21 cellular contexts compared by ENCODE assay signal in genomic region chr7:154259396-154259795, GRCh38.
A peak's percentile ranks its signal among the peaks of the same experiment; 100 is the strongest.
DNase-seq lines count a peak whose midpoint lies in the region; ATAC-seq and TF ChIP-seq lines count a peak whose summit lies in the region.
"Had no signal": no experiment of that assay in that cellular context is flagged by ENCODE, and none has a peak within 500 bp of the region (broad histone marks: within the 10 kb centered on the region; RNA-seq: fewer than 3 reads in every experiment).

No MANE protein-coding gene starts in this region.

- H3K27me3 Mint-ChIP-seq in endodermal cell (ENCODE audit: insufficient read depth), result no peaks in the 10 kb centered on the region
- H3K27me3 Mint-ChIP-seq in activated T-helper 1 cell treated with anti-CD3 and anti-CD28 coated beads, Interleukin-12 subunit alpha, Interleukin-12 subunit beta, Interleukin-2, Interleukin-4 antibody, amounts not matched to agents 30 ng/mL and 10 ng/mL and 1 ng/mL, durations not matched to agents 14 hours and 24 hours and 36 hours (ENCODE audit: insufficient read depth), result no peaks in the 10 kb centered on the region
- H3K27me3 Mint-ChIP-seq: CD4-positive, alpha-beta memory T cell had no signal

- H4K8ac ChIP-seq in mesendoderm (ENCODE audit: low read depth, low read length), result no peak overlapping the region

- H3K36me3 ChIP-seq in H7 (replicated peaks; ENCODE audit: control insufficient read depth, insufficient read depth, low read length) (no peaks in the 10 kb centered on the region), endodermal cell (ENCODE audit: control insufficient read depth, insufficient read depth, low read length) (no peaks in the 10 kb centered on the region), mesendoderm (ENCODE audit: control insufficient read depth, insufficient read depth, low read length) (no peaks in the 10 kb centered on the region)
- H3K36me3 ChIP-seq: BE2C; BLaER1 treated with 17β-estradiol and CSF1 and Interleukin-3, amounts not matched to agents 10 nM and 100 nM; HAP-1 had no signal

- H4K5ac ChIP-seq in mesendoderm (ENCODE audit: low read length), result no peak overlapping the region

- H3K9ac ChIP-seq in endodermal cell (ENCODE audit: extremely low read depth, low read length, poor library complexity, severe bottlenecking) (no peak overlapping the region), mesendoderm (ENCODE audit: low read length) (no peak overlapping the region)
- H3K9ac ChIP-seq: BLaER1 treated with 17β-estradiol and CSF1 and Interleukin-3, amounts not matched to agents 10 nM and 100 nM had no signal

- peaks cover 5% of the 10 kb centered on the region for H3K9me3 Mint-ChIP-seq in endodermal cell
- peaks cover 3% of the 10 kb centered on the region for H3K9me3 Mint-ChIP-seq in activated T-helper 1 cell treated with anti-CD3 and anti-CD28 coated beads, Interleukin-12 subunit alpha, Interleukin-12 subunit beta, Interleukin-2, Interleukin-4 antibody, amounts not matched to agents 30 ng/mL and 10 ng/mL and 1 ng/mL, durations not matched to agents 14 hours and 24 hours and 36 hours

- no peak overlapping the region for H2BK120ac ChIP-seq in mesendoderm (ENCODE audit: low read depth, low read length)

- no peak overlapping the region for H3K56ac ChIP-seq in mesendoderm (ENCODE audit: low read length)

- H3K4me1 Mint-ChIP-seq in endodermal cell, result peaks cover 15% of the 10 kb centered on the region
- no peaks in the 10 kb centered on the region for H3K4me1 Mint-ChIP-seq in activated T-helper 1 cell treated with anti-CD3 and anti-CD28 coated beads, Interleukin-12 subunit alpha, Interleukin-12 subunit beta, Interleukin-2, Interleukin-4 antibody, amounts not matched to agents 30 ng/mL and 10 ng/mL and 1 ng/mL, durations not matched to agents 14 hours and 24 hours and 36 hours (ENCODE audit: low read depth)
- H3K4me1 Mint-ChIP-seq: CD14-positive monocyte; CD4-positive, alpha-beta memory T cell had no signal

- no peaks in the 10 kb centered on the region for H3K36me3 Mint-ChIP-seq in endodermal cell (ENCODE audit: low read depth)
- no peaks in the 10 kb centered on the region for H3K36me3 Mint-ChIP-seq in activated T-helper 1 cell treated with anti-CD3 and anti-CD28 coated beads, Interleukin-12 subunit alpha, Interleukin-12 subunit beta, Interleukin-2, Interleukin-4 antibody, amounts not matched to agents 30 ng/mL and 10 ng/mL and 1 ng/mL, durations not matched to agents 14 hours and 24 hours and 36 hours (ENCODE audit: low read depth)
- H3K36me3 Mint-ChIP-seq: CD14-positive monocyte; CD4-positive, alpha-beta memory T cell had no signal

- H3K4me1 ChIP-seq in endodermal cell (ENCODE audit: control insufficient read depth, insufficient read depth, low read length), result no peaks in the 10 kb centered on the region
- H3K4me1 ChIP-seq in mesendoderm (ENCODE audit: control insufficient read depth, low read depth, low read length), result no peaks in the 10 kb centered on the region
- H3K4me1 ChIP-seq: A549; BLaER1 treated with 17β-estradiol and CSF1 and Interleukin-3, amounts not matched to agents 10 nM and 100 nM; HAP-1 had no signal

- H3K4me3 Mint-ChIP-seq in endodermal cell, result no peak overlapping the region
- H3K4me3 Mint-ChIP-seq in activated T-helper 1 cell treated with anti-CD3 and anti-CD28 coated beads, Interleukin-12 subunit alpha, Interleukin-12 subunit beta, Interleukin-2, Interleukin-4 antibody, amounts not matched to agents 30 ng/mL and 10 ng/mL and 1 ng/mL, durations not matched to agents 14 hours and 24 hours and 36 hours, result no peak overlapping the region
- H3K4me3 Mint-ChIP-seq: CD14-positive monocyte; CD4-positive, alpha-beta memory T cell; HFFc6 had no signal

- no peak overlapping the region for H3K4me2 ChIP-seq in mesendoderm (ENCODE audit: low read length)
- H3K4me2 ChIP-seq: A549; BLaER1 treated with 17β-estradiol and CSF1 and Interleukin-3, amounts not matched to agents 10 nM and 100 nM had no signal

- ATAC-seq in GM19351 (IDR thresholded peaks at IDR 0.05; ENCODE audit: unreplicated experiment), result no peak
- ATAC-seq: A549 had no signal

- H3K27ac ChIP-seq in endodermal cell (ENCODE audit: low read depth, low read length) (no peak overlapping the region), mesendoderm (ENCODE audit: low read depth, low read length) (no peak overlapping the region)
- H3K27ac ChIP-seq: A549; BLaER1 treated with 17β-estradiol and CSF1 and Interleukin-3, amounts not matched to agents 10 nM and 100 nM had no signal

- H2BK5ac ChIP-seq in mesendoderm (ENCODE audit: low read length), result no peak overlapping the region

- H3K4me3 ChIP-seq in H7 (ENCODE audit: insufficient read depth, low read depth, low read length) (no peak overlapping the region), endodermal cell (ENCODE audit: low read length) (no peak overlapping the region), mesendoderm (ENCODE audit: low read length) (no peak overlapping the region)
- H3K4me3 ChIP-seq: A549; BLaER1 treated with 17β-estradiol and CSF1 and Interleukin-3, amounts not matched to agents 10 nM and 100 nM; HAP-1 had no signal

- H3K23ac ChIP-seq in mesendoderm (ENCODE audit: low read length), result no peak overlapping the region

- DNase-seq in ELF-1 (ENCODE audit: low read depth, low spot score) (peak; percentile 27), H7 (peak; percentile 22), endodermal cell (peak; percentile 58), mesendoderm (peak; percentile 50), CD1c-positive myeloid dendritic cell (ENCODE audit: extremely low spot score) (no peak)
- no peak for DNase-seq in activated T-helper 1 cell treated with anti-CD3 and anti-CD28 coated beads, Interleukin-12 subunit alpha, Interleukin-12 subunit beta, Interleukin-2, Interleukin-4 antibody, amounts not matched to agents 30 ng/mL and 10 ng/mL and 1 ng/mL, durations not matched to agents 14 hours and 24 hours and 36 hours (ENCODE audit: low spot score)
- DNase-seq: 8988T; ACHN; AML-193; BE2C; CD4-positive, alpha-beta memory T cell; COR-L47; DMS79; EL; GF-D8; HFFc6 had no signal

- H3K4ac ChIP-seq in mesendoderm (ENCODE audit: low read depth, low read length), result no peak overlapping the region

- H3K79me1 ChIP-seq in mesendoderm (ENCODE audit: low read length), result no peaks in the 10 kb centered on the region

- H3K27ac Mint-ChIP-seq in endodermal cell, result peak overlapping the region; percentile 28
- H3K27ac Mint-ChIP-seq in activated T-helper 1 cell treated with anti-CD3 and anti-CD28 coated beads, Interleukin-12 subunit alpha, Interleukin-12 subunit beta, Interleukin-2, Interleukin-4 antibody, amounts not matched to agents 30 ng/mL and 10 ng/mL and 1 ng/mL, durations not matched to agents 14 hours and 24 hours and 36 hours, result no peak overlapping the region
- H3K27ac Mint-ChIP-seq: CD14-positive monocyte; CD4-positive, alpha-beta memory T cell; HFFc6 had no signal

- intact Hi-C loops in activated T-helper 1 cell treated with anti-CD3 and anti-CD28 coated beads, Interleukin-12 subunit alpha, Interleukin-12 subunit beta, Interleukin-2, Interleukin-4 antibody, amounts not matched to agents 30 ng/mL and 10 ng/mL and 1 ng/mL, durations not matched to agents 14 hours and 24 hours and 36 hours (cut with micrococcal nuclease), result no loop called here

- no peak overlapping the region for H3K18ac ChIP-seq in mesendoderm (ENCODE audit: low read length)

- no peaks in the 10 kb centered on the region for H3K79me2 ChIP-seq in mesendoderm (ENCODE audit: control insufficient read depth, insufficient read depth, low read length)

- H3K27me3 ChIP-seq in H7 (ENCODE audit: control insufficient read depth, insufficient read depth, low read length), result no peaks in the 10 kb centered on the region
- no peaks in the 10 kb centered on the region for H3K27me3 ChIP-seq in endodermal cell (ENCODE audit: control insufficient read depth, insufficient read depth, low read length, poor library complexity, severe bottlenecking)
- no peaks in the 10 kb centered on the region for H3K27me3 ChIP-seq in mesendoderm (ENCODE audit: insufficient read depth, low read length, poor library complexity)
- H3K27me3 ChIP-seq: BE2C; BLaER1 treated with 17β-estradiol and CSF1 and Interleukin-3, amounts not matched to agents 10 nM and 100 nM had no signal

- H3K9me3 ChIP-seq in endodermal cell (ENCODE audit: control insufficient read depth, low read length), result no peaks in the 10 kb centered on the region
- H3K9me3 ChIP-seq: A549; BE2C; BLaER1 treated with 17β-estradiol and CSF1 and Interleukin-3, amounts not matched to agents 10 nM and 100 nM had no signal

- no peak for TF ChIP-seq CTCF in endodermal cell (conservative IDR thresholded peaks at IDR 0.05)

- WGBS in endodermal cell (ENCODE audit: insufficient coverage in 1 of 2, insufficient read length in 1 of 2), 2 experiments, result 73 to 75% methylated on average over 3 of the region's 3 CpGs
- WGBS in mesendoderm (ENCODE audit: extremely low coverage, insufficient coverage, low lambda C conversion rate), result no CpG with 5 or more reads among the region's 3 CpGs

- H2AK5ac ChIP-seq in mesendoderm (ENCODE audit: low read length), result no peak overlapping the region

- H2BK15ac ChIP-seq in mesendoderm (replicated peaks; ENCODE audit: low read depth), result no peak overlapping the region

Comparison
In these comparisons a context has a peak if more than half of its experiments do, and no peak if none do; other contexts are left out.
1. DNase-seq: peak in ELF-1 (single experiment), H7 (single experiment), endodermal cell (single experiment) and mesendoderm (single experiment); none in activated T-helper 1 cell treated with anti-CD3 and anti-CD28 coated beads, Interleukin-12 subunit alpha, Interleukin-12 subunit beta, Interleukin-2, Interleukin-4 antibody, amounts not matched to agents 30 ng/mL and 10 ng/mL and 1 ng/mL, durations not matched to agents 14 hours and 24 hours and 36 hours (single experiment) and CD1c-positive myeloid dendritic cell (single experiment).